ENCODE assay signal across 9 cellular contexts in genomic region chr19:41886761-41887710, GRCh38. TPM values are rescaled to one million over a fixed set of nuclear protein-coding genes. Genes with fewer than 3 reads are reported as not detected.
DNase-seq lines count a peak whose midpoint lies in the region; ATAC-seq, FAIRE-seq and TF ChIP-seq lines count a peak whose summit lies in the region.
"Had no signal": no experiment of that assay in that cellular context is flagged by ENCODE, and none has a peak within 500 bp of the region (broad histone marks: within the 10 kb centered on the region; RNA-seq: fewer than 3 reads in every experiment).

No MANE protein-coding gene starts in this region.

- peak overlapping the region; percentile 50 for H3K9ac ChIP-seq in HepG2 (ENCODE audit: insufficient read depth, low read depth, low read length)

- 87% methylated on average over 13 of the region's 13 CpGs for WGBS in HepG2 (ENCODE audit: low lambda C conversion rate)
- WGBS in right lobe of liver (ENCODE audit: insufficient coverage, low coverage, low lambda C conversion rate, missing lambda C conversion rate), result 61% methylated on average over 11 of the region's 13 CpGs
- 60% methylated on average over 13 of the region's 13 CpGs for WGBS in urinary bladder

- H3K4me2 ChIP-seq in HepG2 (ENCODE audit: low read depth, low read length), result peak overlapping the region; percentile 72

- TF ChIP-seq CTCF in HepG2 (CRISPR knock-in tag; IDR thresholded peaks at IDR 0.05) (no peak), right lobe of liver (IDR thresholded peaks at IDR 0.05) (no peak)

- H4K20me1 ChIP-seq in HepG2 (ENCODE audit: insufficient read depth, low read length), result no peaks in the 10 kb centered on the region

- H3K9me3 ChIP-seq in HepG2 (ENCODE audit: low read length), result no peaks in the 10 kb centered on the region
- no peaks in the 10 kb centered on the region for H3K9me3 ChIP-seq in right lobe of liver

- TF ChIP-seq POLR2A in HepG2 (IDR thresholded peaks at IDR 0.05; ENCODE audit: insufficient read depth in 1 of 2, low read depth in 2 of 2, low read length in 2 of 2) (no peak), right lobe of liver (IDR thresholded peaks at IDR 0.05) (no peak)

- ATAC-seq in HepG2 (no peak), right lobe of liver (no peak), memory B cell (ENCODE audit: low read depth) (peak; percentile 13), GM21367 (IDR thresholded peaks at IDR 0.05; ENCODE audit: unreplicated experiment) (no peak), HG02642 (IDR thresholded peaks at IDR 0.05; ENCODE audit: poor library complexity, unreplicated experiment) (no peak)

- TF ChIP-seq EP300 in HepG2 (IDR thresholded peaks at IDR 0.05; ENCODE audit: low read depth in 2 of 2, low read length in 2 of 2), result no peak
- no peak for TF ChIP-seq EP300 in HepG2 (CRISPR knock-in tag; IDR thresholded peaks at IDR 0.05; ENCODE audit: borderline replicate concordance)

- POLR2A ChIA-PET in HepG2 (lab: Yijun Ruan, JAX), result interaction anchor here (0.9 to 2.4 kb wide), 5 partner anchors 14 to 71 kb away, joined by 3 to 21 read pairs (median 3); partner anchors contain the start of gene RPS19

- H3K27me3 ChIP-seq in HepG2 (ENCODE audit: control insufficient read depth in 1 of 2, insufficient read depth in 2 of 2, low read length in 2 of 2) (no peaks in the 10 kb centered on the region; a peak in 1 of 5 replicates), right lobe of liver (no peaks in the 10 kb centered on the region)

- CTCF ChIA-PET in HepG2 (lab: Yijun Ruan, JAX; ENCODE audit: low intra/inter-chr PET ratio, low total read pairs), result interaction anchor here (1.2 to 1.8 kb wide), 4 partner anchors 13 to 64 kb away, joined by 3 to 7 read pairs (median 4); no protein-coding TSS in a partner anchor

- TF ChIP-seq RAD21 in HepG2 (CRISPR knock-in tag; IDR thresholded peaks at IDR 0.05), result no peak

- DNase-seq in HepG2 (ENCODE audit: low spot score) (no peak), right lobe of liver (no peak), memory B cell (ENCODE audit: low spot score in 2 of 2) (no peak), NCI-H1092 treated with DMSO at 0.1 percent for 48 hours (lab: John Stamatoyannopoulos, UW) (no peak)
- DNase-seq in activated T-helper 1 cell treated with anti-CD3 and anti-CD28 coated beads, Interleukin-12 subunit alpha, Interleukin-12 subunit beta, Interleukin-2, Interleukin-4 antibody, amounts not matched to agents 30 ng/mL and 10 ng/mL and 1 ng/mL, durations not matched to agents 14 hours and 24 hours and 36 hours (ENCODE audit: low spot score), result peak; percentile 68

- BruUV-seq in HepG2 (replicated peaks; lab: Mats Ljungman, UMichigan), result no TSS peak

- peaks cover 37% of the 10 kb centered on the region for H3K36me3 Mint-ChIP-seq in activated T-helper 1 cell treated with anti-CD3 and anti-CD28 coated beads, Interleukin-12 subunit alpha, Interleukin-12 subunit beta, Interleukin-2, Interleukin-4 antibody, amounts not matched to agents 30 ng/mL and 10 ng/mL and 1 ng/mL, durations not matched to agents 14 hours and 24 hours and 36 hours (ENCODE audit: low read depth)
- H3K36me3 Mint-ChIP-seq in memory B cell, result peaks cover 28% of the 10 kb centered on the region

- peak overlapping the region; percentile 91 for H3K27ac Mint-ChIP-seq in activated T-helper 1 cell treated with anti-CD3 and anti-CD28 coated beads, Interleukin-12 subunit alpha, Interleukin-12 subunit beta, Interleukin-2, Interleukin-4 antibody, amounts not matched to agents 30 ng/mL and 10 ng/mL and 1 ng/mL, durations not matched to agents 14 hours and 24 hours and 36 hours
- peak overlapping the region; percentile 92 for H3K27ac Mint-ChIP-seq in memory B cell

- FAIRE-seq in HepG2 (lab: Jason Lieb, UNC), result no peak

- H3K27me3 Mint-ChIP-seq in activated T-helper 1 cell treated with anti-CD3 and anti-CD28 coated beads, Interleukin-12 subunit alpha, Interleukin-12 subunit beta, Interleukin-2, Interleukin-4 antibody, amounts not matched to agents 30 ng/mL and 10 ng/mL and 1 ng/mL, durations not matched to agents 14 hours and 24 hours and 36 hours (ENCODE audit: insufficient read depth), result no peaks in the 10 kb centered on the region
- no peaks in the 10 kb centered on the region for H3K27me3 Mint-ChIP-seq in memory B cell

- no peaks in the 10 kb centered on the region for H3K9me3 Mint-ChIP-seq in activated T-helper 1 cell treated with anti-CD3 and anti-CD28 coated beads, Interleukin-12 subunit alpha, Interleukin-12 subunit beta, Interleukin-2, Interleukin-4 antibody, amounts not matched to agents 30 ng/mL and 10 ng/mL and 1 ng/mL, durations not matched to agents 14 hours and 24 hours and 36 hours
- no peaks in the 10 kb centered on the region for H3K9me3 Mint-ChIP-seq in memory B cell

- intact Hi-C loops in HepG2 (cut with micrococcal nuclease; ENCODE audit: unreplicated experiment), result no loop called here
- intact Hi-C loops in right lobe of liver (cut with DNase I), result no loop called here
- intact Hi-C loops in activated T-helper 1 cell treated with anti-CD3 and anti-CD28 coated beads, Interleukin-12 subunit alpha, Interleukin-12 subunit beta, Interleukin-2, Interleukin-4 antibody, amounts not matched to agents 30 ng/mL and 10 ng/mL and 1 ng/mL, durations not matched to agents 14 hours and 24 hours and 36 hours (cut with micrococcal nuclease), result loop anchor here (1.0 to 10.0 kb wide), 9 partner anchors 16 to 1170 kb away; partner anchors contain the start of genes COQ8B, HNRNPUL1, ITPKC and RABAC1

- H3K36me3 ChIP-seq in HepG2 (replicated peaks in 1 of 2; ENCODE audit: control insufficient read depth in 1 of 2, insufficient read depth in 2 of 2, low read length in 2 of 2) (peaks cover 4 to 13% of the 10 kb centered on the region in 2 experiments; a peak in 3 of 5 replicates), right lobe of liver (peaks cover 0 to 6% (median 2%) of the 10 kb centered on the region in 4 donors), urinary bladder (ENCODE audit: insufficient read depth) (no peaks in the 10 kb centered on the region)

- peaks cover 25% of the 10 kb centered on the region for H3K79me2 ChIP-seq in HepG2 (ENCODE audit: insufficient read depth, low read length)

- H3K4me3 ChIP-seq in HepG2 (replicated peaks in 1 of 3; ENCODE audit: insufficient read depth in 1 of 3, low read depth in 2 of 3, low read length in 3 of 3) (peak overlapping the region in 2 of 3 experiments; percentile 12 to 55; a peak in 2 of 6 replicates), right lobe of liver (no peak overlapping the region), urinary bladder (ENCODE audit: low read depth, low read length) (peak overlapping the region; percentile 15)

- H3K4me3 Mint-ChIP-seq in activated T-helper 1 cell treated with anti-CD3 and anti-CD28 coated beads, Interleukin-12 subunit alpha, Interleukin-12 subunit beta, Interleukin-2, Interleukin-4 antibody, amounts not matched to agents 30 ng/mL and 10 ng/mL and 1 ng/mL, durations not matched to agents 14 hours and 24 hours and 36 hours, result peak overlapping the region; percentile 81
- peak overlapping the region; percentile 83 for H3K4me3 Mint-ChIP-seq in memory B cell

- in situ Hi-C loops in HepG2 (cut with HindIII; ENCODE audit: extremely low pct_ligation_motif_present, low pct_unique_long_range_greater_than_20kb), result loop anchor here (10.0 kb wide), 1 partner anchor 48 kb away; no protein-coding TSS in a partner anchor

- peak overlapping the region; percentile 66 for H3K27ac ChIP-seq in HepG2 (ENCODE audit: extremely low read length, insufficient read depth, low read length)
- no peak overlapping the region for H3K27ac ChIP-seq in right lobe of liver
- H3K27ac ChIP-seq in urinary bladder (ENCODE audit: low read depth), result no peak overlapping the region

- H3K4me1 Mint-ChIP-seq in activated T-helper 1 cell treated with anti-CD3 and anti-CD28 coated beads, Interleukin-12 subunit alpha, Interleukin-12 subunit beta, Interleukin-2, Interleukin-4 antibody, amounts not matched to agents 30 ng/mL and 10 ng/mL and 1 ng/mL, durations not matched to agents 14 hours and 24 hours and 36 hours (ENCODE audit: low read depth), result peaks cover 60% of the 10 kb centered on the region
- H3K4me1 Mint-ChIP-seq in memory B cell, result peaks cover 51% of the 10 kb centered on the region

- no peak overlapping the region for H2AFZ ChIP-seq in HepG2 (ENCODE audit: low read length)

- H3K4me1 ChIP-seq in HepG2 (ENCODE audit: insufficient read depth, low read length), result peaks cover 48% of the 10 kb centered on the region
- peaks cover 0 to 8% (median 2%) of the 10 kb centered on the region in 4 donors for H3K4me1 ChIP-seq in right lobe of liver
- peaks cover 4% of the 10 kb centered on the region for H3K4me1 ChIP-seq in urinary bladder (ENCODE audit: insufficient read depth)

RNA-seq across cellular contexts. Expression of gene ARHGEF1, which starts 4.1 kb away (rescaled TPM):
- 26.2 and 34.7 TPM in 2 replicates for total RNA-seq in HepG2 (2016; rRNA removed; fragmentation: Illumina TruSeq; extraction: Trizol)
- 6.5 and 9.6 TPM in 2 replicates for total RNA-seq in HepG2 (2016; cell fraction: cytosol; rRNA removed; fragmentation: Illumina TruSeq; extraction: Trizol; ENCODE audit: low read depth)
- 16.1 and 36.8 TPM in 2 replicates for total RNA-seq in HepG2 (2016; cell fraction: insoluble cytoplasmic fraction; rRNA removed; fragmentation: Illumina TruSeq; extraction: Trizol)
- total RNA-seq in HepG2 (2016; cell fraction: membrane; rRNA removed; fragmentation: Illumina TruSeq; extraction: Trizol), result 10.4 and 11.0 TPM in 2 replicates
- 28.3 and 29.2 TPM in 2 replicates for total RNA-seq in HepG2 (2016; cell fraction: nucleus; rRNA removed; fragmentation: Illumina TruSeq; extraction: Trizol)
- 33.1 and 33.7 TPM in 2 replicates for polyA plus RNA-seq in HepG2 (2011; rRNA removed)
- 20.2 and 33.5 TPM in 2 replicates for polyA plus RNA-seq in HepG2 (2011; cell fraction: cytosol; rRNA removed)
- polyA plus RNA-seq in HepG2 (2011; cell fraction: nucleus; rRNA removed), result 215 and 292 TPM in 2 replicates
- 33.2 and 34.0 TPM in 2 replicates for polyA plus RNA-seq in HepG2 (2012)
- 3.8 and 4.4 TPM in 2 replicates for polyA plus RNA-seq in HepG2 (2016; cell fraction: cytosol; fragmentation: Illumina TruSeq; extraction: Trizol; ENCODE audit: low read depth)
- polyA plus RNA-seq in HepG2 (2016; cell fraction: insoluble cytoplasmic fraction; fragmentation: Illumina TruSeq; extraction: Trizol; ENCODE audit: low read depth), result 20.7 and 29.5 TPM in 2 replicates
- polyA plus RNA-seq in HepG2 (2016; cell fraction: membrane; fragmentation: Illumina TruSeq; extraction: Trizol; ENCODE audit: low read depth), result 7.4 and 8.4 TPM in 2 replicates
- 90.2 and 102 TPM in 2 replicates for polyA plus RNA-seq in HepG2 (2016; cell fraction: nucleus; fragmentation: Illumina TruSeq; extraction: Trizol; ENCODE audit: insufficient read depth, low read depth)
- 15.9 and 39.4 TPM in 2 replicates for polyA minus RNA-seq in HepG2 (2011; rRNA and poly(A)+ RNA removed; ENCODE audit: low replicate concordance)
- 16.3 and 26.4 TPM in 2 replicates for polyA minus RNA-seq in HepG2 (2011; cell fraction: cytosol; rRNA and poly(A)+ RNA removed)
- 29.6 and 31.9 TPM in 2 replicates for polyA minus RNA-seq in HepG2 (2011; cell fraction: nucleus; rRNA and poly(A)+ RNA removed)
- total RNA-seq in right lobe of liver, result 10 to 100 TPM; 25.3 to 39.7 (median 30.2) TPM
- total RNA-seq in activated T-helper 1 cell treated with anti-CD3 and anti-CD28 coated beads, Interleukin-12 subunit alpha, Interleukin-12 subunit beta, Interleukin-2, Interleukin-4 antibody, amounts not matched to agents 30 ng/mL and 10 ng/mL and 1 ng/mL, durations not matched to agents 14 hours and 24 hours and 36 hours, result 386 and 392 TPM in 2 replicates
- 20.1 TPM for total RNA-seq in urinary bladder
- polyA plus RNA-seq in urinary bladder, result 59.2 TPM

RNA-seq across cellular contexts. Expression of gene CD79A, which starts 10.0 kb away (rescaled TPM):
- total RNA-seq in HepG2 (2016; rRNA removed; fragmentation: Illumina TruSeq; extraction: Trizol) (0.27 and 0.33 TPM in 2 replicates), right lobe of liver (under 1 TPM in 4 of 6 experiments, not detected in 2; 0.18 to 0.71 (median 0.39) TPM), urinary bladder (0.37 TPM)
- 0.26 and 0.51 TPM in 2 replicates for total RNA-seq in HepG2 (2016; cell fraction: cytosol; rRNA removed; fragmentation: Illumina TruSeq; extraction: Trizol; ENCODE audit: low read depth)
- 0.24 and 0.37 TPM in 2 replicates for total RNA-seq in HepG2 (2016; cell fraction: insoluble cytoplasmic fraction; rRNA removed; fragmentation: Illumina TruSeq; extraction: Trizol)
- total RNA-seq in HepG2 (2016; cell fraction: membrane; rRNA removed; fragmentation: Illumina TruSeq; extraction: Trizol), result 0.62 TPM in 1 of 2 replicates, not detected in the other
- 0.40 TPM in 1 of 2 replicates, not detected in the other for total RNA-seq in HepG2 (2016; cell fraction: nucleus; rRNA removed; fragmentation: Illumina TruSeq; extraction: Trizol)
- polyA plus RNA-seq in HepG2 (2011; rRNA removed) (0.24 and 0.30 TPM in 2 replicates), urinary bladder (0.80 TPM)
- 0.44 and 0.52 TPM in 2 replicates for polyA plus RNA-seq in HepG2 (2011; cell fraction: cytosol; rRNA removed)
- 0.31 and 0.51 TPM in 2 replicates for polyA plus RNA-seq in HepG2 (2011; cell fraction: nucleus; rRNA removed)
- polyA plus RNA-seq in HepG2 (2012), result 0.25 TPM in 1 of 2 replicates, not detected in the other
- polyA plus RNA-seq in HepG2 (2016; cell fraction: cytosol; fragmentation: Illumina TruSeq; extraction: Trizol; ENCODE audit: low read depth), result 0.21 and 0.44 TPM in 2 replicates
- polyA plus RNA-seq in HepG2 (2016; cell fraction: insoluble cytoplasmic fraction; fragmentation: Illumina TruSeq; extraction: Trizol; ENCODE audit: low read depth), result 0.49 and 0.52 TPM in 2 replicates
- 0.69 and 1.1 TPM in 2 replicates for polyA plus RNA-seq in HepG2 (2016; cell fraction: membrane; fragmentation: Illumina TruSeq; extraction: Trizol; ENCODE audit: low read depth)
- polyA plus RNA-seq in HepG2 (2016; cell fraction: nucleus; fragmentation: Illumina TruSeq; extraction: Trizol; ENCODE audit: insufficient read depth, low read depth), result 0.78 and 0.95 TPM in 2 replicates
- polyA minus RNA-seq in HepG2 (2011; rRNA and poly(A)+ RNA removed; ENCODE audit: low replicate concordance), result 0.26 and 0.84 TPM in 2 replicates
- polyA minus RNA-seq in HepG2 (2011; cell fraction: cytosol; rRNA and poly(A)+ RNA removed), result 0.49 TPM in 1 of 2 replicates, not detected in the other
- not detected in 2 replicates for polyA minus RNA-seq in HepG2 (2011; cell fraction: nucleus; rRNA and poly(A)+ RNA removed)
- total RNA-seq in activated T-helper 1 cell treated with anti-CD3 and anti-CD28 coated beads, Interleukin-12 subunit alpha, Interleukin-12 subunit beta, Interleukin-2, Interleukin-4 antibody, amounts not matched to agents 30 ng/mL and 10 ng/mL and 1 ng/mL, durations not matched to agents 14 hours and 24 hours and 36 hours, result 2.7 and 2.9 TPM in 2 replicates

RNA-seq across cellular contexts. Expression of gene RPS19, which starts 27.0 kb away (rescaled TPM):
- 4,758 and 5,028 TPM in 2 replicates for total RNA-seq in HepG2 (2016; rRNA removed; fragmentation: Illumina TruSeq; extraction: Trizol)
- total RNA-seq in HepG2 (2016; cell fraction: cytosol; rRNA removed; fragmentation: Illumina TruSeq; extraction: Trizol; ENCODE audit: low read depth), result 8,990 and 9,707 TPM in 2 replicates
- 4,892 and 5,330 TPM in 2 replicates for total RNA-seq in HepG2 (2016; cell fraction: insoluble cytoplasmic fraction; rRNA removed; fragmentation: Illumina TruSeq; extraction: Trizol)
- total RNA-seq in HepG2 (2016; cell fraction: membrane; rRNA removed; fragmentation: Illumina TruSeq; extraction: Trizol), result 12,897 and 13,497 TPM in 2 replicates
- 1,659 and 1,838 TPM in 2 replicates for total RNA-seq in HepG2 (2016; cell fraction: nucleus; rRNA removed; fragmentation: Illumina TruSeq; extraction: Trizol)
- polyA plus RNA-seq in HepG2 (2011; rRNA removed), result 1,633 and 1,983 TPM in 2 replicates
- polyA plus RNA-seq in HepG2 (2011; cell fraction: cytosol; rRNA removed), result 4,354 and 8,495 TPM in 2 replicates
- polyA plus RNA-seq in HepG2 (2011; cell fraction: nucleus; rRNA removed), result 1,845 and 2,001 TPM in 2 replicates
- 3,093 and 4,312 TPM in 2 replicates for polyA plus RNA-seq in HepG2 (2012)
- polyA plus RNA-seq in HepG2 (2016; cell fraction: cytosol; fragmentation: Illumina TruSeq; extraction: Trizol; ENCODE audit: low read depth), result 10,211 and 10,944 TPM in 2 replicates
- 4,747 and 4,833 TPM in 2 replicates for polyA plus RNA-seq in HepG2 (2016; cell fraction: insoluble cytoplasmic fraction; fragmentation: Illumina TruSeq; extraction: Trizol; ENCODE audit: low read depth)
- 11,477 and 11,931 TPM in 2 replicates for polyA plus RNA-seq in HepG2 (2016; cell fraction: membrane; fragmentation: Illumina TruSeq; extraction: Trizol; ENCODE audit: low read depth)
- polyA plus RNA-seq in HepG2 (2016; cell fraction: nucleus; fragmentation: Illumina TruSeq; extraction: Trizol; ENCODE audit: insufficient read depth, low read depth), result 2,975 and 3,175 TPM in 2 replicates
- 958 and 1,242 TPM in 2 replicates for polyA minus RNA-seq in HepG2 (2011; rRNA and poly(A)+ RNA removed; ENCODE audit: low replicate concordance)
- polyA minus RNA-seq in HepG2 (2011; cell fraction: cytosol; rRNA and poly(A)+ RNA removed), result 1,380 TPM in 2 replicates
- polyA minus RNA-seq in HepG2 (2011; cell fraction: nucleus; rRNA and poly(A)+ RNA removed), result 385 and 466 TPM in 2 replicates
- 100 to 1,000 TPM; 347 to 556 (median 499) TPM for total RNA-seq in right lobe of liver
- 2,887 and 2,906 TPM in 2 replicates for total RNA-seq in activated T-helper 1 cell treated with anti-CD3 and anti-CD28 coated beads, Interleukin-12 subunit alpha, Interleukin-12 subunit beta, Interleukin-2, Interleukin-4 antibody, amounts not matched to agents 30 ng/mL and 10 ng/mL and 1 ng/mL, durations not matched to agents 14 hours and 24 hours and 36 hours
- 377 TPM for total RNA-seq in urinary bladder
- 1,600 TPM for polyA plus RNA-seq in urinary bladder

RNA-seq across cellular contexts. Expression of gene ERFL, which starts 41.2 kb away (rescaled TPM):
- not detected in 2 replicates for total RNA-seq in HepG2 (2016; rRNA removed; fragmentation: Illumina TruSeq; extraction: Trizol)
- not detected in 2 replicates for total RNA-seq in HepG2 (2016; cell fraction: cytosol; rRNA removed; fragmentation: Illumina TruSeq; extraction: Trizol; ENCODE audit: low read depth)
- not detected in 2 replicates for total RNA-seq in HepG2 (2016; cell fraction: insoluble cytoplasmic fraction; rRNA removed; fragmentation: Illumina TruSeq; extraction: Trizol)
- total RNA-seq in HepG2 (2016; cell fraction: membrane; rRNA removed; fragmentation: Illumina TruSeq; extraction: Trizol), result not detected in 2 replicates
- not detected in 2 replicates for total RNA-seq in HepG2 (2016; cell fraction: nucleus; rRNA removed; fragmentation: Illumina TruSeq; extraction: Trizol)
- polyA plus RNA-seq in HepG2 (2011; rRNA removed), result not detected in 2 replicates
- 0.03 TPM in 1 of 2 replicates, not detected in the other for polyA plus RNA-seq in HepG2 (2011; cell fraction: cytosol; rRNA removed)
- not detected in 2 replicates for polyA plus RNA-seq in HepG2 (2011; cell fraction: nucleus; rRNA removed)
- 0.07 TPM in 1 of 2 replicates, not detected in the other for polyA plus RNA-seq in HepG2 (2012)
- not detected in 2 replicates for polyA plus RNA-seq in HepG2 (2016; cell fraction: cytosol; fragmentation: Illumina TruSeq; extraction: Trizol; ENCODE audit: low read depth)
- polyA plus RNA-seq in HepG2 (2016; cell fraction: insoluble cytoplasmic fraction; fragmentation: Illumina TruSeq; extraction: Trizol; ENCODE audit: low read depth), result not detected in 2 replicates
- polyA plus RNA-seq in HepG2 (2016; cell fraction: membrane; fragmentation: Illumina TruSeq; extraction: Trizol; ENCODE audit: low read depth), result not detected in 2 replicates
- not detected in 2 replicates for polyA plus RNA-seq in HepG2 (2016; cell fraction: nucleus; fragmentation: Illumina TruSeq; extraction: Trizol; ENCODE audit: insufficient read depth, low read depth)
- polyA minus RNA-seq in HepG2 (2011; rRNA and poly(A)+ RNA removed; ENCODE audit: low replicate concordance), result not detected in 2 replicates
- polyA minus RNA-seq in HepG2 (2011; cell fraction: cytosol; rRNA and poly(A)+ RNA removed), result not detected in 2 replicates
- not detected in 2 replicates for polyA minus RNA-seq in HepG2 (2011; cell fraction: nucleus; rRNA and poly(A)+ RNA removed)
- total RNA-seq in right lobe of liver, result not detected
- total RNA-seq in activated T-helper 1 cell treated with anti-CD3 and anti-CD28 coated beads, Interleukin-12 subunit alpha, Interleukin-12 subunit beta, Interleukin-2, Interleukin-4 antibody, amounts not matched to agents 30 ng/mL and 10 ng/mL and 1 ng/mL, durations not matched to agents 14 hours and 24 hours and 36 hours, result 3.1 TPM in 2 replicates
- not detected for total RNA-seq in urinary bladder
- 0.19 TPM for polyA plus RNA-seq in urinary bladder
- total RNA-seq: dermis microvascular lymphatic vessel endothelial cell had no signal

RNA-seq across cellular contexts. Expression of gene DMRTC2, which starts 42.2 kb away (rescaled TPM):
- total RNA-seq in HepG2 (2016; rRNA removed; fragmentation: Illumina TruSeq; extraction: Trizol) (not detected in 2 replicates), right lobe of liver (not detected), urinary bladder (not detected)
- not detected in 2 replicates for total RNA-seq in HepG2 (2016; cell fraction: cytosol; rRNA removed; fragmentation: Illumina TruSeq; extraction: Trizol; ENCODE audit: low read depth)
- not detected in 2 replicates for total RNA-seq in HepG2 (2016; cell fraction: insoluble cytoplasmic fraction; rRNA removed; fragmentation: Illumina TruSeq; extraction: Trizol)
- not detected in 2 replicates for total RNA-seq in HepG2 (2016; cell fraction: membrane; rRNA removed; fragmentation: Illumina TruSeq; extraction: Trizol)
- total RNA-seq in HepG2 (2016; cell fraction: nucleus; rRNA removed; fragmentation: Illumina TruSeq; extraction: Trizol), result not detected in 2 replicates
- polyA plus RNA-seq in HepG2 (2011; rRNA removed) (not detected in 2 replicates), urinary bladder (not detected)
- polyA plus RNA-seq in HepG2 (2011; cell fraction: cytosol; rRNA removed), result not detected in 2 replicates
- polyA plus RNA-seq in HepG2 (2011; cell fraction: nucleus; rRNA removed), result not detected in 2 replicates
- polyA plus RNA-seq in HepG2 (2012), result not detected in 2 replicates
- not detected in 2 replicates for polyA plus RNA-seq in HepG2 (2016; cell fraction: cytosol; fragmentation: Illumina TruSeq; extraction: Trizol; ENCODE audit: low read depth)
- polyA plus RNA-seq in HepG2 (2016; cell fraction: insoluble cytoplasmic fraction; fragmentation: Illumina TruSeq; extraction: Trizol; ENCODE audit: low read depth), result not detected in 2 replicates
- not detected in 2 replicates for polyA plus RNA-seq in HepG2 (2016; cell fraction: membrane; fragmentation: Illumina TruSeq; extraction: Trizol; ENCODE audit: low read depth)
- polyA plus RNA-seq in HepG2 (2016; cell fraction: nucleus; fragmentation: Illumina TruSeq; extraction: Trizol; ENCODE audit: insufficient read depth, low read depth), result not detected in 2 replicates
- not detected in 2 replicates for polyA minus RNA-seq in HepG2 (2011; rRNA and poly(A)+ RNA removed; ENCODE audit: low replicate concordance)
- polyA minus RNA-seq in HepG2 (2011; cell fraction: cytosol; rRNA and poly(A)+ RNA removed), result not detected in 2 replicates
- not detected in 2 replicates for polyA minus RNA-seq in HepG2 (2011; cell fraction: nucleus; rRNA and poly(A)+ RNA removed)
- total RNA-seq in activated T-helper 1 cell treated with anti-CD3 and anti-CD28 coated beads, Interleukin-12 subunit alpha, Interleukin-12 subunit beta, Interleukin-2, Interleukin-4 antibody, amounts not matched to agents 30 ng/mL and 10 ng/mL and 1 ng/mL, durations not matched to agents 14 hours and 24 hours and 36 hours, result not detected in 2 replicates
- total RNA-seq: dermis microvascular lymphatic vessel endothelial cell had no signal

Comparison
In these comparisons a context has a peak if more than half of its experiments do, and no peak if none do; other contexts are left out.
1. H3K4me3 ChIP-seq: peak in HepG2 (2 of 3) and urinary bladder (single experiment); none in right lobe of liver (0 of 3).